In genomic region chr7:115831371-115831770, GRCh38 we compare ENCODE assay signal across 20 cellular contexts.
"Had no signal": no experiment of that assay in that cellular context is flagged by ENCODE, and none has a peak within 500 bp of the region (broad histone marks: within the 10 kb centered on the region; RNA-seq: fewer than 3 reads in every experiment).

No MANE protein-coding gene starts in this region.

- ATAC-seq: activated CD4-positive, alpha-beta T cell treated with anti-CD3 and anti-CD28 coated beads for 36 hours; activated CD8-positive, alpha-beta memory T cell treated with anti-CD3 and anti-CD28 coated beads, Interleukin-2, amount 10 ng/mL, durations not matched to agents 7 days and 5 days; gastrocnemius medialis; heart right ventricle; left colon; lower lobe of right lung; stimulated activated naive B cell treated with anti-CD40 and anti-IgM and Interleukin-4, amounts not matched to agents 10 μg/mL and 1 μg/mL and 100 μg/mL, for 72 hours had no signal

- DNase-seq: activated CD4-positive, alpha-beta memory T cell treated with anti-CD3 and anti-CD28 coated beads for 36 hours; activated CD4-positive, alpha-beta T cell treated with anti-CD3 and anti-CD28 coated beads for 36 hours; activated CD8-positive, alpha-beta memory T cell treated with anti-CD3 and anti-CD28 coated beads, Interleukin-2, amount 10 ng/mL, durations not matched to agents 7 days and 5 days; activated effector memory CD4-positive, alpha-beta T cell treated with Interleukin-2 at 50 U/mL for 16 hours; activated T-cell treated with anti-CD3 and anti-CD28 coated beads, Interleukin-2, amount 50 U/mL, for 24 hours; dorsolateral prefrontal cortex; endodermal cell; gastrocnemius medialis; heart right ventricle; left colon; lower lobe of right lung; nucleus accumbens; posterior cingulate gyrus; stimulated activated CD4-positive, alpha-beta T cell treated with anti-CD3 and anti-CD28 coated beads, Interleukin-15, amount 100 ng/mL, for 24 hours; stimulated activated CD4-positive, alpha-beta T cell treated with anti-CD3 and anti-CD28 coated beads, Interleukin-4, amount 100 ng/mL, for 1 hour; stimulated activated naive B cell treated with anti-CD40 and anti-IgM and Interleukin-4, amounts not matched to agents 10 μg/mL and 1 μg/mL and 100 μg/mL, for 72 hours; tibial artery had no signal

- H3K4me3 ChIP-seq: cardiac muscle cell, dorsolateral prefrontal cortex, gastrocnemius medialis, heart right ventricle, lower lobe of right lung, right atrium auricular region, skin epidermis, tibial artery had no signal
